In the genomic region with DNA sequence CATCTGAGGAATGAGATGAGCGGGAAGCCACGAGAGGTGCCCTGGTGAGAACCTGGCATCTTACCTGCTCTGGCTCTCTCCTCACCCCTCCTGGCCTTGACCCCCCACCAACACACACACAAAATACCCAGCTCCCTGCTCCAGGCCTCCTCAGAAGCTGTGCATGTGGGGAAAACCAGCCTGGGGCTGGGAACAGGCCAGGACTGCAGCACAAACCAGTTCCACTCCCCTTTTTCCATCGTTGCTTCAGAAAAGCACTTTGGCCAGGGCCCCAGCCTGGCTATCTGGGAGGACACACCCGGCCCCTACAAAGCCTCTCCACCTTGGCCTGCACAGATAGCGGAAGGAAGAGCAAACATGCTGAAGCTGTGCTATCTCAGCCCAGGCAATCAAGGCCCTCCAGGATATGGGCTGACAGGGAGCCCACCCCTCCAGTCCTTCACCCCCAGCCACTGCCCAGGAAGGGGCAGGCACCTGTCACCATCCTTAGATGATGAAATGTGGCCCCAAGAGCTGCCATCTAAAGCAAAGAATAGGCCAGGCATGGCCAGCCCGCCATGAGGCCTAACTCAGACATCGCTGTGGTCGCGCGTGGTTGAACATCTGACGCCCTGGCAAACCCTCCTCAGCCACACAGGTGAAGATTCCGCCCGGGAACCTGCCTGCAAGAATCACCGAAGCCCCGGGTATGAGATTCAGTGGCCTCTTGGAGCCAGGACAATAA, we compare ENCODE assay signal across 2 cellular contexts.
TF ChIP-seq lines count a peak whose summit lies in the region.

No MANE protein-coding gene starts in this region.

TF ChIP-seq in H1, 55 proteins besides CTCF, POLR2A, EP300 and RAD21:
- TF ChIP-seq NANOG (IDR thresholded peaks at IDR 0.05; ENCODE audit: insufficient read depth, low read depth, low read length, poor library complexity, severe bottlenecking): no peak
- TF ChIP-seq TEAD4 (IDR thresholded peaks at IDR 0.05; ENCODE audit: low read depth, low read length): no peak
- no peak for TF ChIP-seq BRCA1 (IDR thresholded peaks at IDR 0.05; ENCODE audit: low read depth, low read length)
- TF ChIP-seq NRF1 (IDR thresholded peaks at IDR 0.05; ENCODE audit: low read depth, low read length): no peak
- TF ChIP-seq RXRA (IDR thresholded peaks at IDR 0.05; ENCODE audit: insufficient read depth, low read depth, low read length): no peak
- TF ChIP-seq KDM5A (IDR thresholded peaks at IDR 0.05; ENCODE audit: low read length): no peak
- TF ChIP-seq RFX5 (IDR thresholded peaks at IDR 0.05; ENCODE audit: borderline replicate concordance, low read depth, low read length): no peak
- TF ChIP-seq EGR1 (IDR thresholded peaks at IDR 0.05; ENCODE audit: borderline replicate concordance, low read depth, low read length): no peak
- no peak for TF ChIP-seq KDM1A (IDR thresholded peaks at IDR 0.05; ENCODE audit: borderline replicate concordance, low read length)

TF ChIP-seq in SK-N-SH, 30 proteins besides CTCF, POLR2A, EP300 and RAD21:
- TF ChIP-seq RFX5 (IDR thresholded peaks at IDR 0.05; ENCODE audit: low read length): no peak
- TF ChIP-seq MXI1 (IDR thresholded peaks at IDR 0.05; ENCODE audit: low read depth, low read length): no peak
- TF ChIP-seq FOSL2 (IDR thresholded peaks at IDR 0.05; ENCODE audit: borderline replicate concordance, low read depth): no peak
- TF ChIP-seq NRF1 (IDR thresholded peaks at IDR 0.05; ENCODE audit: low read depth, low read length): no peak
- TF ChIP-seq EZH2phosphoT487 (IDR thresholded peaks at IDR 0.05; ENCODE audit: borderline replicate concordance, low read depth): no peak
- TF ChIP-seq MEF2A (IDR thresholded peaks at IDR 0.05; ENCODE audit: borderline replicate concordance, low read depth): no peak
- TF ChIP-seq NFIC (IDR thresholded peaks at IDR 0.05; ENCODE audit: borderline replicate concordance): no peak
- TF ChIP-seq SMC3 (IDR thresholded peaks at IDR 0.05; ENCODE audit: low read depth, low read length): no peak
- TF ChIP-seq TEAD4 (IDR thresholded peaks at IDR 0.05; ENCODE audit: borderline replicate concordance, insufficient read depth): no peak
- TF ChIP-seq SIN3A (IDR thresholded peaks at IDR 0.05; ENCODE audit: borderline replicate concordance, low read depth, low read length): no peak
- no peak for TF ChIP-seq IRF3 (IDR thresholded peaks at IDR 0.05; ENCODE audit: low read depth, low read length)
